16 cellular contexts compared by ENCODE assay signal in the genomic region with DNA sequence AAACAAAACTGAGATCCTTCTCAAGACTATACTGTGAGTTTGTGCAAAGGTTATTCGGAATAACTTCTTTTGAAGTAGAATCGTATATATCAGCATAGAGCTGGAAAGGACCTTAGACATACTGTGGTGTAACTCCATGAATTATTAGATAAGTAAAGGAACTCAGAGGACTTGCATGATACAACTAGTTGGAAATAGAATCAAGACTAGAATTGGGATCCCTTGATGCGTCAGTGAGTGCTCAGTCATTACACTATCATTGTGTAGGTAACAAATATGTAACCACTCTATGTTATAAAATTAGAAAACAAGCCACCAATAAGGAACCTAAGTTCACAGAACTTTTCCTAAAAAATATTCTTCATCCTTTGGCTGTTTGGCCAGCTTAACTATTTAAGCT.
A peak's percentile ranks its signal among the peaks of the same experiment; 100 is the strongest.
DNase-seq lines count a peak whose midpoint lies in the region; ATAC-seq and TF ChIP-seq lines count a peak whose summit lies in the region.
"Had no signal": no experiment of that assay in that cellular context is flagged by ENCODE, and none has a peak within 500 bp of the region (broad histone marks: within the 10 kb centered on the region; RNA-seq: fewer than 3 reads in every experiment).

No MANE protein-coding gene starts in this region.

- H3K9me2 ChIP-seq in SU-DHL-6 (replicated peaks; ENCODE audit: insufficient read depth, low read length) = no peaks in the 10 kb centered on the region

- peaks cover 3% of the 10 kb centered on the region for H3K9me3 Mint-ChIP-seq in activated CD8-positive, alpha-beta memory T cell treated with anti-CD3 and anti-CD28 coated beads, Interleukin-2, amount 10 ng/mL, durations not matched to agents 7 days and 5 days (ENCODE audit: low read depth)
- H3K9me3 Mint-ChIP-seq: CD8-positive, alpha-beta T cell; GM23338 had no signal

- H3K9ac ChIP-seq in SU-DHL-6 (ENCODE audit: low read length) = no peak overlapping the region

- H3K79me2 ChIP-seq in SU-DHL-6 (ENCODE audit: insufficient read depth, low read length) = peaks cover 94% of the 10 kb centered on the region

- peak overlapping the region; percentile 52 for H3K27ac Mint-ChIP-seq in activated CD8-positive, alpha-beta memory T cell treated with anti-CD3 and anti-CD28 coated beads, Interleukin-2, amount 10 ng/mL, durations not matched to agents 7 days and 5 days
- H3K27ac Mint-ChIP-seq: CD8-positive, alpha-beta T cell; GM23338 had no signal

- TF ChIP-seq CTCF in heart right ventricle (IDR thresholded peaks at IDR 0.05) (no peak), SU-DHL-6 (IDR thresholded peaks at IDR 0.05; ENCODE audit: insufficient read depth, low read length, poor library complexity, severe bottlenecking) (no peak)

- no peaks in the 10 kb centered on the region for H3K27me3 Mint-ChIP-seq in activated CD8-positive, alpha-beta memory T cell treated with anti-CD3 and anti-CD28 coated beads, Interleukin-2, amount 10 ng/mL, durations not matched to agents 7 days and 5 days

- H3K9me3 ChIP-seq in heart right ventricle (no peaks in the 10 kb centered on the region), SU-DHL-6 (ENCODE audit: insufficient read depth, low read length) (no peaks in the 10 kb centered on the region)
- H3K9me3 ChIP-seq: BE2C had no signal

- peaks cover 37% of the 10 kb centered on the region for H3K36me3 Mint-ChIP-seq in activated CD8-positive, alpha-beta memory T cell treated with anti-CD3 and anti-CD28 coated beads, Interleukin-2, amount 10 ng/mL, durations not matched to agents 7 days and 5 days

- peaks cover 61% of the 10 kb centered on the region for H3K4me1 Mint-ChIP-seq in activated CD8-positive, alpha-beta memory T cell treated with anti-CD3 and anti-CD28 coated beads, Interleukin-2, amount 10 ng/mL, durations not matched to agents 7 days and 5 days

- intact Hi-C loops in heart right ventricle (cut with DNase I) = no loop called here
- intact Hi-C loops in cardiac septum (cut with DNase I) = loop anchor here (5.0 kb wide), 1 partner anchor 60 kb away; the partner anchor contains the start of gene CBLB

- H3K36me3 ChIP-seq in heart right ventricle = no peaks in the 10 kb centered on the region
- H3K36me3 ChIP-seq in SU-DHL-6 (ENCODE audit: low read length) = 0 out of 2 replicates have a peak, but pooled peaks cover 3% of the 10 kb centered on the region
- H3K36me3 ChIP-seq: BE2C had no signal

- H3K27me3 ChIP-seq in heart right ventricle (no peaks in the 10 kb centered on the region), SU-DHL-6 (ENCODE audit: low read length) (no peaks in the 10 kb centered on the region)
- H3K27me3 ChIP-seq: BE2C had no signal

- DNase-seq in activated CD8-positive, alpha-beta memory T cell treated with anti-CD3 and anti-CD28 coated beads, Interleukin-2, amount 10 ng/mL, durations not matched to agents 7 days and 5 days = no peak
- DNase-seq in activated CD8-positive, alpha-beta memory T cell treated with anti-CD3 and anti-CD28 coated beads for 24 hours = no peak
- DNase-seq in heart right ventricle = no peak
- DNase-seq in cardiac septum (ENCODE audit: low spot score) = no peak
- DNase-seq in T1000 (lab: John Stamatoyannopoulos, UW) = no peak
- DNase-seq: BE2C; CD8-positive, alpha-beta T cell; COR-L47; DMS153; DMS79 treated with DMSO at 0.1 percent for 48 hours; EL; H7 had no signal

- H3K4me3 ChIP-seq in heart right ventricle = no peak overlapping the region
- H3K4me3 ChIP-seq in SU-DHL-6 (ENCODE audit: insufficient read depth, low read length, poor library complexity, severe bottlenecking) = no peak overlapping the region
- H3K4me3 ChIP-seq: GM23338 had no signal

- H4K20me1 ChIP-seq in SU-DHL-6 (ENCODE audit: low read depth, low read length) = no peaks in the 10 kb centered on the region

- peaks cover 0 to 71% (median 48%) of the 10 kb centered on the region in 9 donors for H3K4me1 ChIP-seq in heart right ventricle

- 81 to 88% methylated on average over 3 of the region's 3 CpGs for WGBS in heart right ventricle, 2 donors

- no peak for ATAC-seq in activated CD8-positive, alpha-beta memory T cell treated with anti-CD3 and anti-CD28 coated beads, Interleukin-2, amount 10 ng/mL, durations not matched to agents 7 days and 5 days
- ATAC-seq in heart right ventricle (peak in 5 of 8 donors; percentile 41 to 88 (median 66)), GM21619 (IDR thresholded peaks at IDR 0.05; ENCODE audit: unreplicated experiment) (no peak)
- ATAC-seq: CD8-positive, alpha-beta T cell; GM23338 had no signal

- H2AFZ ChIP-seq in SU-DHL-6 (ENCODE audit: low read depth, low read length, severe bottlenecking) = no peak overlapping the region
- H2AFZ ChIP-seq: GM23338 had no signal

- peaks cover 35% of the 10 kb centered on the region for H3F3A ChIP-seq in SU-DHL-6 (ENCODE audit: insufficient read depth)

- H3K27ac ChIP-seq in heart right ventricle (peak overlapping the region in 6 of 10 donors; percentile 3 to 61 (median 25)), SU-DHL-6 (ENCODE audit: low read depth, low read length) (peak overlapping the region; percentile 77; the same call in 1 of the 2 replicates)
- H3K27ac ChIP-seq: C4-2B had no signal

- H3K4me2 ChIP-seq in SU-DHL-6 (ENCODE audit: low read depth, low read length, poor library complexity, severe bottlenecking) = peak overlapping the region; percentile 78
- H3K4me2 ChIP-seq: GM23338 had no signal

- no peak overlapping the region for H3K4me3 Mint-ChIP-seq in activated CD8-positive, alpha-beta memory T cell treated with anti-CD3 and anti-CD28 coated beads, Interleukin-2, amount 10 ng/mL, durations not matched to agents 7 days and 5 days
- H3K4me3 Mint-ChIP-seq: CD8-positive, alpha-beta T cell; GM23338 had no signal

- CTCF ChIA-PET in activated CD8-positive, alpha-beta memory T cell treated with anti-CD3 and anti-CD28 coated beads, Interleukin-2, amount 10 ng/mL, durations not matched to agents 7 days and 5 days (lab: Charles Lee) = no interaction called here

Comparison
In these comparisons a context has a peak if more than half of its experiments do, and no peak if none do; other contexts are left out.
1. ATAC-seq: peak in heart right ventricle (5 of 8); none in activated CD8-positive, alpha-beta memory T cell treated with anti-CD3 and anti-CD28 coated beads, Interleukin-2, amount 10 ng/mL, durations not matched to agents 7 days and 5 days (single experiment) and GM21619 (single experiment).